ENCODE assay signal across 8 cellular contexts in genomic region chr17:32877164-32877764, GRCh38. TPM values are rescaled to one million over a fixed set of nuclear protein-coding genes. Genes with fewer than 3 reads are reported as not detected.
DNase-seq lines count a peak whose midpoint lies in the region; ATAC-seq, FAIRE-seq and TF ChIP-seq lines count a peak whose summit lies in the region.

No MANE protein-coding gene starts in this region.

- no peak for TF ChIP-seq POLR2A in HepG2 (IDR thresholded peaks at IDR 0.05; ENCODE audit: insufficient read depth in 1 of 2, low read depth in 2 of 2, low read length in 2 of 2)

- H3K9me3 ChIP-seq in HepG2 (ENCODE audit: low read length): no peaks in the 10 kb centered on the region

- in situ Hi-C loops in HepG2 (cut with HindIII; ENCODE audit: extremely low pct_ligation_motif_present, low pct_unique_long_range_greater_than_20kb): loop anchor here (5.0 kb wide), 1 partner anchor 95 kb away; no protein-coding TSS in a partner anchor

- FAIRE-seq in HepG2 (lab: Jason Lieb, UNC): no peak

- peak; percentile 97 for TF ChIP-seq RAD21 in HepG2 (CRISPR knock-in tag; IDR thresholded peaks at IDR 0.05)

- H2AFZ ChIP-seq in HepG2 (ENCODE audit: low read length): peak overlapping the region; percentile 100

- peak; percentile 69 for TF ChIP-seq CTCF in HepG2 (CRISPR knock-in tag; IDR thresholded peaks at IDR 0.05)

- H3K4me3 Mint-ChIP-seq in activated CD4-positive, alpha-beta T cell treated with anti-CD3 and anti-CD28 coated beads, Interleukin-2, amount 10 ng/mL, durations not matched to agents 24 days and 14 days: peak overlapping the region; percentile 72
- H3K4me3 Mint-ChIP-seq in dendritic cell treated with granulocyte-macrophage colony-stimulating factor and Interleukin-4, amounts not matched to agents 40 ng/mL and 50 ng/mL, for 4 days: peak overlapping the region; percentile 67

- H3K36me3 ChIP-seq in HepG2 (replicated peaks in 1 of 2; ENCODE audit: control insufficient read depth in 1 of 2, insufficient read depth in 2 of 2, low read length in 2 of 2): no peaks in the 10 kb centered on the region

- H3K27ac ChIP-seq in HepG2 (ENCODE audit: extremely low read length, insufficient read depth, low read length): peak overlapping the region; percentile 63

- H3K9ac ChIP-seq in HepG2 (ENCODE audit: insufficient read depth, low read depth, low read length): peak overlapping the region; percentile 67

- ATAC-seq in GM19043 (IDR thresholded peaks at IDR 0.05; ENCODE audit: low read depth, unreplicated experiment) (peak; percentile 80), HG03342 (IDR thresholded peaks at IDR 0.05; ENCODE audit: unreplicated experiment) (peak; percentile 84), HepG2 (peak; percentile 93)

- CTCF ChIA-PET in HepG2 (lab: Yijun Ruan, JAX; ENCODE audit: low intra/inter-chr PET ratio, low total read pairs): interaction anchor here (1.4 to 4.0 kb wide), 3 partner anchors 33 to 93 kb away, joined by 5 to 55 read pairs (median 7); no protein-coding TSS in a partner anchor

- no peaks in the 10 kb centered on the region for H3K36me3 Mint-ChIP-seq in activated CD4-positive, alpha-beta T cell treated with anti-CD3 and anti-CD28 coated beads, Interleukin-2, amount 10 ng/mL, durations not matched to agents 24 days and 14 days (ENCODE audit: low read depth)
- H3K36me3 Mint-ChIP-seq in dendritic cell treated with granulocyte-macrophage colony-stimulating factor and Interleukin-4, amounts not matched to agents 40 ng/mL and 50 ng/mL, for 4 days (ENCODE audit: low read depth): no peaks in the 10 kb centered on the region

- no peaks in the 10 kb centered on the region for H3K9me3 Mint-ChIP-seq in activated CD4-positive, alpha-beta T cell treated with anti-CD3 and anti-CD28 coated beads, Interleukin-2, amount 10 ng/mL, durations not matched to agents 24 days and 14 days
- H3K9me3 Mint-ChIP-seq in dendritic cell treated with granulocyte-macrophage colony-stimulating factor and Interleukin-4, amounts not matched to agents 40 ng/mL and 50 ng/mL, for 4 days: no peaks in the 10 kb centered on the region

- H3K27me3 Mint-ChIP-seq in activated CD4-positive, alpha-beta T cell treated with anti-CD3 and anti-CD28 coated beads, Interleukin-2, amount 10 ng/mL, durations not matched to agents 24 days and 14 days: peaks cover 41% of the 10 kb centered on the region
- peaks cover 57% of the 10 kb centered on the region for H3K27me3 Mint-ChIP-seq in dendritic cell treated with granulocyte-macrophage colony-stimulating factor and Interleukin-4, amounts not matched to agents 40 ng/mL and 50 ng/mL, for 4 days

- no TSS peak for BruUV-seq in HepG2 (replicated peaks; lab: Mats Ljungman, UMichigan)

- WGBS in HepG2 (ENCODE audit: low lambda C conversion rate): 4% methylated on average over 12 of the region's 44 CpGs

- H4K20me1 ChIP-seq in HepG2 (ENCODE audit: insufficient read depth, low read length): no peaks in the 10 kb centered on the region

- POLR2A ChIA-PET in HepG2 (lab: Yijun Ruan, JAX): interaction anchor here (1.3 kb wide), 2 partner anchors 66 to 83 kb away, joined by 3 to 4 read pairs; no protein-coding TSS in a partner anchor

- TF ChIP-seq EP300 in HepG2 (IDR thresholded peaks at IDR 0.05; ENCODE audit: low read depth in 2 of 2, low read length in 2 of 2) (no peak), HepG2 (CRISPR knock-in tag; IDR thresholded peaks at IDR 0.05; ENCODE audit: borderline replicate concordance) (no peak)

- peaks cover 7% of the 10 kb centered on the region for H3K79me2 ChIP-seq in HepG2 (ENCODE audit: insufficient read depth, low read length)

- peaks cover 21% of the 10 kb centered on the region for H3K4me1 Mint-ChIP-seq in activated CD4-positive, alpha-beta T cell treated with anti-CD3 and anti-CD28 coated beads, Interleukin-2, amount 10 ng/mL, durations not matched to agents 24 days and 14 days
- H3K4me1 Mint-ChIP-seq in dendritic cell treated with granulocyte-macrophage colony-stimulating factor and Interleukin-4, amounts not matched to agents 40 ng/mL and 50 ng/mL, for 4 days (ENCODE audit: low read depth): peaks cover 12% of the 10 kb centered on the region

- H3K4me3 ChIP-seq in HepG2 (replicated peaks in 1 of 3; ENCODE audit: insufficient read depth in 1 of 3, low read depth in 2 of 3, low read length in 3 of 3): peak overlapping the region; percentile 78 to 92 (median 87)

- peaks cover 50% of the 10 kb centered on the region for H3K4me1 ChIP-seq in HepG2 (ENCODE audit: insufficient read depth, low read length)

- H3K27ac Mint-ChIP-seq in activated CD4-positive, alpha-beta T cell treated with anti-CD3 and anti-CD28 coated beads, Interleukin-2, amount 10 ng/mL, durations not matched to agents 24 days and 14 days: peak overlapping the region; percentile 60
- no peak overlapping the region for H3K27ac Mint-ChIP-seq in dendritic cell treated with granulocyte-macrophage colony-stimulating factor and Interleukin-4, amounts not matched to agents 40 ng/mL and 50 ng/mL, for 4 days

- DNase-seq in AG20443 (ENCODE audit: low spot score) (peak; percentile 99), NCI-H460 (ENCODE audit: extremely low read depth, low read depth) (peak; percentile 87), HepG2 (ENCODE audit: low spot score) (peak; percentile 70)
- DNase-seq in activated CD4-positive, alpha-beta T cell treated with anti-CD3 and anti-CD28 coated beads, Interleukin-2, amount 10 ng/mL, durations not matched to agents 24 days and 14 days: peak; percentile 99
- peak; percentile 91 to 93 for DNase-seq in stimulated activated CD4-positive, alpha-beta T cell treated with anti-CD3 and anti-CD28 coated beads, Interleukin-2, amount 100 ng/mL, for 24 hours

- peak overlapping the region; percentile 98 for H3K4me2 ChIP-seq in HepG2 (ENCODE audit: low read depth, low read length)

- H3K27me3 ChIP-seq in HepG2 (ENCODE audit: control insufficient read depth in 1 of 2, insufficient read depth in 2 of 2, low read length in 2 of 2): no peaks in the 10 kb centered on the region

- intact Hi-C loops in activated CD4-positive, alpha-beta T cell treated with anti-CD3 and anti-CD28 coated beads, Interleukin-2, amount 10 ng/mL, durations not matched to agents 24 days and 14 days (cut with micrococcal nuclease): loop anchor here (1.0 to 10.0 kb wide), 4 partner anchors 38 to 732 kb away; partner anchors contain the start of genes CDK5R1 and RHOT1
- intact Hi-C loops in dendritic cell treated with granulocyte-macrophage colony-stimulating factor and Interleukin-4, amounts not matched to agents 40 ng/mL and 50 ng/mL, for 4 days (cut with micrococcal nuclease): loop anchor here (1.0 kb wide), 1 partner anchor 94 kb away; no protein-coding TSS in a partner anchor
- intact Hi-C loops in HepG2 (cut with micrococcal nuclease; ENCODE audit: unreplicated experiment): loop anchor here (1.0 to 2.0 kb wide), 3 partner anchors 34 to 94 kb away; no protein-coding TSS in a partner anchor

RNA-seq across cellular contexts. Expression of gene MYO1D, which starts 0.3 kb away (rescaled TPM):
- total RNA-seq in NCI-H460 (2014; rRNA removed; shearing (Covaris generic)): 4.7 and 5.0 TPM in 2 replicates
- polyA plus RNA-seq in NCI-H460 (2014; cell fraction: nucleus; rRNA removed): 1.6 and 2.2 TPM in 2 replicates
- total RNA-seq in activated CD4-positive, alpha-beta T cell treated with anti-CD3 and anti-CD28 coated beads, Interleukin-2, amount 10 ng/mL, durations not matched to agents 24 days and 14 days: 12.4 and 12.9 TPM in 2 replicates
- 13.2 and 15.4 TPM in 2 replicates for total RNA-seq in HepG2 (2016; rRNA removed; fragmentation: Illumina TruSeq; extraction: Trizol)
- total RNA-seq in HepG2 (2016; cell fraction: cytosol; rRNA removed; fragmentation: Illumina TruSeq; extraction: Trizol; ENCODE audit: low read depth): 3.0 and 3.6 TPM in 2 replicates
- 12.4 and 13.8 TPM in 2 replicates for total RNA-seq in HepG2 (2016; cell fraction: insoluble cytoplasmic fraction; rRNA removed; fragmentation: Illumina TruSeq; extraction: Trizol)
- 5.7 and 6.1 TPM in 2 replicates for total RNA-seq in HepG2 (2016; cell fraction: membrane; rRNA removed; fragmentation: Illumina TruSeq; extraction: Trizol)
- 14.8 and 18.3 TPM in 2 replicates for total RNA-seq in HepG2 (2016; cell fraction: nucleus; rRNA removed; fragmentation: Illumina TruSeq; extraction: Trizol)
- 17.3 and 19.7 TPM in 2 replicates for polyA plus RNA-seq in HepG2 (2011; rRNA removed)
- 15.1 and 24.7 TPM in 2 replicates for polyA plus RNA-seq in HepG2 (2011; cell fraction: cytosol; rRNA removed)
- 8.8 and 9.9 TPM in 2 replicates for polyA plus RNA-seq in HepG2 (2011; cell fraction: nucleus; rRNA removed)
- polyA plus RNA-seq in HepG2 (2012): 21.0 and 26.3 TPM in 2 replicates
- polyA plus RNA-seq in HepG2 (2016; cell fraction: cytosol; fragmentation: Illumina TruSeq; extraction: Trizol; ENCODE audit: low read depth): 0.91 and 1.2 TPM in 2 replicates
- 11.4 and 15.7 TPM in 2 replicates for polyA plus RNA-seq in HepG2 (2016; cell fraction: insoluble cytoplasmic fraction; fragmentation: Illumina TruSeq; extraction: Trizol; ENCODE audit: low read depth)
- polyA plus RNA-seq in HepG2 (2016; cell fraction: membrane; fragmentation: Illumina TruSeq; extraction: Trizol; ENCODE audit: low read depth): 2.9 and 3.4 TPM in 2 replicates
- 8.9 and 12.3 TPM in 2 replicates for polyA plus RNA-seq in HepG2 (2016; cell fraction: nucleus; fragmentation: Illumina TruSeq; extraction: Trizol; ENCODE audit: insufficient read depth, low read depth)
- polyA minus RNA-seq in HepG2 (2011; rRNA and poly(A)+ RNA removed; ENCODE audit: low replicate concordance): 1.8 and 19.9 TPM in 2 replicates
- polyA minus RNA-seq in HepG2 (2011; cell fraction: cytosol; rRNA and poly(A)+ RNA removed): 24.6 and 25.3 TPM in 2 replicates
- 44.4 and 61.9 TPM in 2 replicates for polyA minus RNA-seq in HepG2 (2011; cell fraction: nucleus; rRNA and poly(A)+ RNA removed)

RNA-seq across cellular contexts. Expression of gene TMEM98, which starts 50.7 kb away (rescaled TPM):
- total RNA-seq in NCI-H460 (2014; rRNA removed; shearing (Covaris generic)): 7.0 and 8.8 TPM in 2 replicates
- 4.8 and 19.2 TPM in 2 replicates for polyA plus RNA-seq in NCI-H460 (2014; cell fraction: nucleus; rRNA removed)
- total RNA-seq in activated CD4-positive, alpha-beta T cell treated with anti-CD3 and anti-CD28 coated beads, Interleukin-2, amount 10 ng/mL, durations not matched to agents 24 days and 14 days: 0.43 and 0.82 TPM in 2 replicates
- total RNA-seq in HepG2 (2016; rRNA removed; fragmentation: Illumina TruSeq; extraction: Trizol): 77.3 and 103 TPM in 2 replicates
- total RNA-seq in HepG2 (2016; cell fraction: cytosol; rRNA removed; fragmentation: Illumina TruSeq; extraction: Trizol; ENCODE audit: low read depth): 53.1 and 67.2 TPM in 2 replicates
- total RNA-seq in HepG2 (2016; cell fraction: insoluble cytoplasmic fraction; rRNA removed; fragmentation: Illumina TruSeq; extraction: Trizol): 79.2 and 109 TPM in 2 replicates
- total RNA-seq in HepG2 (2016; cell fraction: membrane; rRNA removed; fragmentation: Illumina TruSeq; extraction: Trizol): 111 and 127 TPM in 2 replicates
- total RNA-seq in HepG2 (2016; cell fraction: nucleus; rRNA removed; fragmentation: Illumina TruSeq; extraction: Trizol): 75.4 and 76.4 TPM in 2 replicates
- 175 and 180 TPM in 2 replicates for polyA plus RNA-seq in HepG2 (2011; rRNA removed)
- polyA plus RNA-seq in HepG2 (2011; cell fraction: cytosol; rRNA removed): 328 and 339 TPM in 2 replicates
- 173 and 209 TPM in 2 replicates for polyA plus RNA-seq in HepG2 (2011; cell fraction: nucleus; rRNA removed)
- 69.9 and 74.1 TPM in 2 replicates for polyA plus RNA-seq in HepG2 (2012)
- polyA plus RNA-seq in HepG2 (2016; cell fraction: cytosol; fragmentation: Illumina TruSeq; extraction: Trizol; ENCODE audit: low read depth): 92.0 and 118 TPM in 2 replicates
- polyA plus RNA-seq in HepG2 (2016; cell fraction: insoluble cytoplasmic fraction; fragmentation: Illumina TruSeq; extraction: Trizol; ENCODE audit: low read depth): 87.3 and 89.1 TPM in 2 replicates
- polyA plus RNA-seq in HepG2 (2016; cell fraction: membrane; fragmentation: Illumina TruSeq; extraction: Trizol; ENCODE audit: low read depth): 118 and 131 TPM in 2 replicates
- polyA plus RNA-seq in HepG2 (2016; cell fraction: nucleus; fragmentation: Illumina TruSeq; extraction: Trizol; ENCODE audit: insufficient read depth, low read depth): 139 and 141 TPM in 2 replicates
- polyA minus RNA-seq in HepG2 (2011; rRNA and poly(A)+ RNA removed; ENCODE audit: low replicate concordance): 1.2 and 454 TPM in 2 replicates
- polyA minus RNA-seq in HepG2 (2011; cell fraction: cytosol; rRNA and poly(A)+ RNA removed): 65.4 and 66.9 TPM in 2 replicates
- 53.7 and 60.7 TPM in 2 replicates for polyA minus RNA-seq in HepG2 (2011; cell fraction: nucleus; rRNA and poly(A)+ RNA removed)

Comparison
In these comparisons a context has a peak if more than half of its experiments do, and no peak if none do; other contexts are left out.
1. Peak in every context shown above with its lines: DNase-seq, ATAC-seq, H3K4me3 ChIP-seq and H3K27ac ChIP-seq.